ENCODE assay signal across 20 cellular contexts in the genomic region with DNA sequence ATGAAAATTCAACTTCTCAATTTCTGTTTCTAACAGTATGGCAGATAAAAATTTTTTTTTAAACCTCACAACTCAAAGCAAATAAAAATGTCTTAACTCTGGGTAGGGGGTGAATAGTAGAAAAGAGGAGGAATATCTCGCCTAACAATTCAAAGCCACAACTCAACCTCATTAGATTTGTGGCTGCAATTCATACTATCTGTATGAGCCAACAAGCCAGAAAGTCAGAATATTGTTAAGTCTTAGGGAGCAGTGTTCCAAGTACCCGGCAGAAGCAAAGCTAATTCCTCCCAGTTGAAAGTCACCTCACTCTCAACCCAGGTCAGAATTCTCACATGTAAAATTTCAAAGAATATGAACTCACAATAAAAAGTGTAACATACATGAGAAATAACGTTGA.
"Had no signal": no experiment of that assay in that cellular context is flagged by ENCODE, and none has a peak within 500 bp of the region (broad histone marks: within the 10 kb centered on the region; RNA-seq: fewer than 3 reads in every experiment).

No MANE protein-coding gene starts in this region.

- H3K4me3 ChIP-seq: adrenal gland, thoracic aorta, uterus had no signal

- H3K9me3 ChIP-seq: adrenal gland, thoracic aorta, uterus had no signal

- H3K27ac Mint-ChIP-seq: activated CD8-positive, alpha-beta T cell treated with anti-CD3 and anti-CD28 coated beads for 36 hours; activated naive CD4-positive, alpha-beta T cell treated with anti-CD3 and anti-CD28 coated beads, Interleukin-2, amount 50 U/mL, for 24 hours; memory B cell; stimulated activated effector memory CD8-positive, alpha-beta T cell treated with anti-CD3 and anti-CD28 coated beads, Interleukin-12 subunit alpha, Interleukin-12 subunit beta, amount 100 ng/mL, for 72 hours had no signal

- H3K9me3 Mint-ChIP-seq: activated naive CD4-positive, alpha-beta T cell treated with anti-CD3 and anti-CD28 coated beads, Interleukin-2, amount 50 U/mL, for 24 hours; memory B cell had no signal

- H3K27ac ChIP-seq: adrenal gland, parathyroid adenoma, thoracic aorta, uterus had no signal

- H3K36me3 ChIP-seq: adrenal gland, thoracic aorta, uterus had no signal

- DNase-seq: activated CD4-positive, CD25-positive, alpha-beta regulatory T cell treated with anti-CD3 and anti-CD28 coated beads, Interleukin-2, amount 50 U/mL, for 72 hours; activated CD8-positive, alpha-beta T cell treated with anti-CD3 and anti-CD28 coated beads for 36 hours; activated effector memory CD4-positive, alpha-beta T cell treated with anti-CD3 and anti-CD28 coated beads, Interleukin-2, amount 50 U/mL, for 16 hours; activated T-cell treated with anti-CD3 and anti-CD28 coated beads, Interleukin-2, amount 50 U/mL, for 48 hours; adrenal gland; cortex of kidney; effector CD8-positive, alpha-beta T cell; foreskin fibroblast; hypothalamus; left ventricle myocardium superior; retina; T-helper 9 cell; uterus had no signal

- H3K4me3 Mint-ChIP-seq: activated CD8-positive, alpha-beta T cell treated with anti-CD3 and anti-CD28 coated beads for 36 hours; brain; memory B cell; neural crest cell; stimulated activated effector memory CD8-positive, alpha-beta T cell treated with anti-CD3 and anti-CD28 coated beads, Interleukin-12 subunit alpha, Interleukin-12 subunit beta, amount 100 ng/mL, for 72 hours had no signal

- H3K27me3 ChIP-seq: adrenal gland, uterus had no signal

- H3K27me3 Mint-ChIP-seq: activated CD8-positive, alpha-beta T cell treated with anti-CD3 and anti-CD28 coated beads for 36 hours; activated naive CD4-positive, alpha-beta T cell treated with anti-CD3 and anti-CD28 coated beads, Interleukin-2, amount 50 U/mL, for 24 hours; brain; memory B cell had no signal

- H3K4me1 ChIP-seq: parathyroid adenoma had no signal
